ENCODE assay signal across 10 cellular contexts in genomic region chr9:134502261-134503211, GRCh38.
DNase-seq lines count a peak whose midpoint lies in the region; ATAC-seq and TF ChIP-seq lines count a peak whose summit lies in the region.
"Had no signal": no experiment of that assay in that cellular context is flagged by ENCODE, and none has a peak within 500 bp of the region (broad histone marks: within the 10 kb centered on the region; RNA-seq: fewer than 3 reads in every experiment).

No MANE protein-coding gene starts in this region.

- no peaks in the 10 kb centered on the region for H3F3A ChIP-seq in Loucy (ENCODE audit: low read depth)

- H2BK12ac ChIP-seq in mesenchymal stem cell (ENCODE audit: low read length in 2 of 2), result peak overlapping the region; percentile 86 to 99

- BruUV-seq in Caco-2 (replicated peaks; lab: Mats Ljungman, UMichigan), result no TSS peak

- H3K9ac ChIP-seq in Loucy (ENCODE audit: low read depth, low read length, poor library complexity, severe bottlenecking), result peak overlapping the region; percentile 15
- peak overlapping the region; percentile 91 for H3K9ac ChIP-seq in mesenchymal stem cell (ENCODE audit: low read length)

- intact Hi-C loops in Caco-2 (cut with micrococcal nuclease; ENCODE audit: unreplicated experiment), result no loop called here

- no peaks in the 10 kb centered on the region for H3K79me1 ChIP-seq in mesenchymal stem cell (replicated peaks; ENCODE audit: low read length, poor library complexity, severe bottlenecking)

- H2BK120ac ChIP-seq in mesenchymal stem cell (ENCODE audit: low read depth, low read length), result peak overlapping the region; percentile 100

- H4K8ac ChIP-seq in mesenchymal stem cell (ENCODE audit: low read length), result peak overlapping the region; percentile 99

- H3K4me2 ChIP-seq in Loucy (ENCODE audit: low read depth, low read length, poor library complexity, severe bottlenecking) (no peak overlapping the region), mesenchymal stem cell (ENCODE audit: low read length, poor library complexity, severe bottlenecking) (no peak overlapping the region)

- H2AFZ ChIP-seq in Loucy (ENCODE audit: low read length) (no peak overlapping the region), mesenchymal stem cell (ENCODE audit: low read depth, low read length) (peak overlapping the region; percentile 20)

- H3K27me3 ChIP-seq in Loucy (ENCODE audit: insufficient read depth, low read length, poor library complexity, severe bottlenecking) (no peaks in the 10 kb centered on the region), mesenchymal stem cell (ENCODE audit: control insufficient read depth in 1 of 2, insufficient read depth in 1 of 2, low read length in 2 of 2) (no peaks in the 10 kb centered on the region), Caco-2 (replicated peaks; ENCODE audit: control insufficient read depth, insufficient read depth, low read length) (no peaks in the 10 kb centered on the region)

- peak overlapping the region; percentile 96 for H2BK15ac ChIP-seq in mesenchymal stem cell (ENCODE audit: low read depth, poor library complexity, severe bottlenecking)

- peak overlapping the region; percentile 86 for H2BK5ac ChIP-seq in mesenchymal stem cell (ENCODE audit: low read depth, low read length, poor library complexity, severe bottlenecking)

- no peaks in the 10 kb centered on the region for H4K20me1 ChIP-seq in Loucy (ENCODE audit: insufficient read depth, low read length, poor library complexity, severe bottlenecking)

- no peaks in the 10 kb centered on the region for H3K79me2 ChIP-seq in Loucy (ENCODE audit: insufficient read depth, low read length)

- CTCF ChIA-PET in AG04449 (lab: Yijun Ruan, JAX) (interaction anchor here (1.0 to 3.1 kb wide), 7 partner anchors 10 to 332 kb away, joined by 3 to 10 read pairs (median 4); no protein-coding TSS in a partner anchor), Caco-2 (lab: Charles Lee) (no interaction called here)

- H3K27me3 Mint-ChIP-seq in type B pancreatic cell (peaks cover 3% of the 10 kb centered on the region), Caco-2 (ENCODE audit: insufficient read depth, unreplicated experiment) (no peaks in the 10 kb centered on the region)

- H3K4ac ChIP-seq in mesenchymal stem cell (ENCODE audit: low read depth in 1 of 2, low read length in 2 of 2), result peak overlapping the region; percentile 92 to 100

- H3K4me1 Mint-ChIP-seq in type B pancreatic cell (ENCODE audit: unreplicated experiment) (no peaks in the 10 kb centered on the region), Caco-2 (ENCODE audit: low read depth, unreplicated experiment) (no peaks in the 10 kb centered on the region)

- no peaks in the 10 kb centered on the region for H3K9me3 ChIP-seq in Loucy (ENCODE audit: insufficient read depth, low read depth, low read length)
- peaks cover 3% of the 10 kb centered on the region for H3K9me3 ChIP-seq in mesenchymal stem cell (ENCODE audit: control insufficient read depth, low read length)
- H3K9me3 ChIP-seq in Caco-2, result no peaks in the 10 kb centered on the region

- peak overlapping the region; percentile 93 to 99 for H3K18ac ChIP-seq in mesenchymal stem cell (ENCODE audit: low read depth in 1 of 2, low read length in 2 of 2)

- 38% methylated on average over 30 of the region's 31 CpGs for WGBS in mesenchymal stem cell

- H3K9me3 Mint-ChIP-seq in type B pancreatic cell (no peaks in the 10 kb centered on the region), Caco-2 (ENCODE audit: unreplicated experiment) (no peaks in the 10 kb centered on the region)
- H3K9me3 Mint-ChIP-seq: activated naive CD8-positive, alpha-beta T cell treated with anti-CD3 and anti-CD28 coated beads for 36 hours had no signal

- peak overlapping the region in 1 of 2 experiments; percentile 85 for H3K23ac ChIP-seq in mesenchymal stem cell (ENCODE audit: low read length in 2 of 2)

- H3K36me3 Mint-ChIP-seq in type B pancreatic cell (no peaks in the 10 kb centered on the region), Caco-2 (ENCODE audit: insufficient read depth, unreplicated experiment) (no peaks in the 10 kb centered on the region)
- H3K36me3 Mint-ChIP-seq: activated naive CD8-positive, alpha-beta T cell treated with anti-CD3 and anti-CD28 coated beads for 36 hours; naive B cell had no signal

- H3K27ac ChIP-seq in mesenchymal stem cell (ENCODE audit: low read length, poor library complexity, severe bottlenecking), result peak overlapping the region; percentile 73

- POLR2A ChIA-PET in AG04449 (lab: Yijun Ruan, JAX), result interaction anchor here (0.7 to 3.2 kb wide), 13 partner anchors 10 to 175 kb away, joined by 3 to 20 read pairs (median 4); no protein-coding TSS in a partner anchor
- POLR2A ChIA-PET in Caco-2 (lab: Charles Lee), result no interaction called here

- H3K27ac Mint-ChIP-seq in type B pancreatic cell (no peak overlapping the region), Caco-2 (ENCODE audit: unreplicated experiment) (no peak overlapping the region)
- H3K27ac Mint-ChIP-seq: activated naive CD8-positive, alpha-beta T cell treated with anti-CD3 and anti-CD28 coated beads for 36 hours had no signal

- peak overlapping the region; percentile 100 for H4K91ac ChIP-seq in mesenchymal stem cell (ENCODE audit: low read length)

- no peak for TF ChIP-seq CTCF in AG04449 (IDR thresholded peaks at IDR 0.05; ENCODE audit: insufficient read depth, low read length, missing control alignments)
- no peak for TF ChIP-seq CTCF in Loucy (conservative IDR thresholded peaks at IDR 0.05; ENCODE audit: low read length)
- TF ChIP-seq CTCF in type B pancreatic cell (conservative IDR thresholded peaks at IDR 0.05), result no peak
- TF ChIP-seq CTCF in Caco-2 (IDR thresholded peaks at IDR 0.05; ENCODE audit: insufficient read depth in 1 of 2, low read depth in 1 of 2, low read length in 1 of 2, severe bottlenecking in 1 of 2, unreplicated experiment in 1 of 2), result no peak

- H3K14ac ChIP-seq in mesenchymal stem cell (ENCODE audit: low read length in 2 of 2), result peak overlapping the region in 1 of 2 experiments; percentile 94

- peak overlapping the region; percentile 98 for H2AK5ac ChIP-seq in mesenchymal stem cell (ENCODE audit: low read length, severe bottlenecking)

- peaks cover 8% of the 10 kb centered on the region for H3K4me1 ChIP-seq in Loucy (ENCODE audit: insufficient read depth, low read length, poor library complexity, severe bottlenecking)
- peaks cover 20% of the 10 kb centered on the region for H3K4me1 ChIP-seq in mesenchymal stem cell (ENCODE audit: control insufficient read depth, insufficient read depth, low read depth, low read length)
- H3K4me1 ChIP-seq in Caco-2, result no peaks in the 10 kb centered on the region

- H3K9me2 ChIP-seq in Loucy (replicated peaks; ENCODE audit: low read depth, low read length), result no peaks in the 10 kb centered on the region

- H3K4me3 Mint-ChIP-seq in type B pancreatic cell, result no peak overlapping the region
- no peak overlapping the region for H3K4me3 Mint-ChIP-seq in Caco-2 (ENCODE audit: unreplicated experiment)
- H3K4me3 Mint-ChIP-seq: activated naive CD8-positive, alpha-beta T cell treated with anti-CD3 and anti-CD28 coated beads for 36 hours; naive B cell had no signal

- DNase-seq in AG04449 (ENCODE audit: low read depth, low spot score) (peak; percentile 96), dermis blood vessel endothelial cell (peak; percentile 40), mesenchymal stem cell (peak; percentile 99), NCI-H1436 treated with DMSO at 0.1 percent for 48 hours (lab: John Stamatoyannopoulos, UW) (no peak), type B pancreatic cell (ENCODE audit: extremely low spot score, unreplicated experiment) (no peak), Caco-2 (no peak)
- DNase-seq: activated naive CD8-positive, alpha-beta T cell treated with anti-CD3 and anti-CD28 coated beads for 36 hours; naive B cell had no signal

- H3K4me3 ChIP-seq in AG04449 (ENCODE audit: low read depth, low read length) (no peak overlapping the region), Loucy (ENCODE audit: low read length, poor library complexity, severe bottlenecking) (no peak overlapping the region), mesenchymal stem cell (ENCODE audit: insufficient read depth in 1 of 2, low read depth in 1 of 2, low read length in 2 of 2) (no peak overlapping the region), Caco-2 (ENCODE audit: low read depth, low read length) (no peak overlapping the region)

- ATAC-seq in HG02610 (IDR thresholded peaks at IDR 0.05; ENCODE audit: unreplicated experiment), result no peak

- no peaks in the 10 kb centered on the region for H3K36me3 ChIP-seq in Loucy (ENCODE audit: insufficient read depth, low read length)
- no peaks in the 10 kb centered on the region for H3K36me3 ChIP-seq in mesenchymal stem cell (ENCODE audit: control insufficient read depth in 1 of 2, insufficient read depth in 2 of 2, low read depth in 1 of 2, low read length in 2 of 2)
- no peaks in the 10 kb centered on the region for H3K36me3 ChIP-seq in Caco-2 (ENCODE audit: control insufficient read depth, insufficient read depth, low read length)

Comparison
In these comparisons a context has a peak if more than half of its experiments do, and no peak if none do; other contexts are left out.
1. DNase-seq: peak in AG04449 (single experiment), dermis blood vessel endothelial cell (single experiment) and mesenchymal stem cell (single experiment); none in NCI-H1436 treated with DMSO at 0.1 percent for 48 hours (single experiment), type B pancreatic cell (single experiment) and Caco-2 (0 of 2).